18 cellular contexts compared by ENCODE assay signal in genomic region chr5:53631251-53631650, GRCh38.
DNase-seq lines count a peak whose midpoint lies in the region; ATAC-seq and TF ChIP-seq lines count a peak whose summit lies in the region.
"Had no signal": no experiment of that assay in that cellular context is flagged by ENCODE, and none has a peak within 500 bp of the region (broad histone marks: within the 10 kb centered on the region; RNA-seq: fewer than 3 reads in every experiment).

No MANE protein-coding gene starts in this region.

- H3K27ac Mint-ChIP-seq in chondrocyte (ENCODE audit: unreplicated experiment) = no peak overlapping the region
- H3K27ac Mint-ChIP-seq: B cell; CD4-positive, alpha-beta T cell; CD8-positive, alpha-beta T cell had no signal

- peaks cover 0 to 11% (median 3%) of the 10 kb centered on the region in 8 donors for H3K9me3 ChIP-seq in spleen
- H3K9me3 ChIP-seq: Caco-2 had no signal

- TF ChIP-seq CTCF in chondrocyte (IDR thresholded peaks at IDR 0.05) (no peak), spleen (IDR thresholded peaks at IDR 0.05 in 8 of 11, conservative IDR thresholded peaks at IDR 0.05 in 3 of 11) (no peak)

- intact Hi-C loops in spleen (cut with DNase I; ENCODE audit: low total_unique reads) = no loop called here

- H3K27me3 ChIP-seq in spleen (replicated peaks in 1 of 7) = no peaks in the 10 kb centered on the region
- H3K27me3 ChIP-seq: BLaER1 treated with 17β-estradiol and CSF1 and Interleukin-3, amounts not matched to agents 10 nM and 100 nM had no signal

- TF ChIP-seq POLR2A in spleen (IDR thresholded peaks at IDR 0.05) = no peak

- no peaks in the 10 kb centered on the region for H3K27me3 Mint-ChIP-seq in chondrocyte (ENCODE audit: low read depth)
- H3K27me3 Mint-ChIP-seq: B cell; CD4-positive, alpha-beta T cell had no signal

- H3K27ac ChIP-seq in spleen = no peak overlapping the region
- H3K27ac ChIP-seq: 22Rv1; A549; BLaER1 treated with 17β-estradiol and CSF1 and Interleukin-3, amounts not matched to agents 10 nM and 100 nM; C4-2B had no signal

- ATAC-seq in HG02571 (IDR thresholded peaks at IDR 0.05; ENCODE audit: unreplicated experiment) = no peak
- ATAC-seq: A549; CD8-positive, alpha-beta T cell had no signal

- peaks cover 12% of the 10 kb centered on the region for H3K36me3 Mint-ChIP-seq in chondrocyte (ENCODE audit: low read depth)

- H3K4me1 ChIP-seq in spleen = no peaks in the 10 kb centered on the region
- H3K4me1 ChIP-seq: A549; BLaER1 treated with 17β-estradiol and CSF1 and Interleukin-3, amounts not matched to agents 10 nM and 100 nM; Caco-2 had no signal

- peaks cover 30% of the 10 kb centered on the region for H3K9me3 Mint-ChIP-seq in chondrocyte (ENCODE audit: low read depth)
- H3K9me3 Mint-ChIP-seq: CD8-positive, alpha-beta T cell had no signal

- DNase-seq in NCI-H82 (lab: John Stamatoyannopoulos, UW) = peak; percentile 0
- DNase-seq in NCI-H82 treated with DMSO at 0.1 percent for 48 hours (lab: John Stamatoyannopoulos, UW; ENCODE audit: unreplicated experiment) = no peak
- DNase-seq in chondrocyte (ENCODE audit: low spot score) = peak; percentile 53
- DNase-seq in spleen = peak; percentile 41
- DNase-seq in activated effector memory CD4-positive, alpha-beta T cell treated with Interleukin-2 at 50 U/mL for 16 hours = no peak
- DNase-seq: AML-193; Caco-2; Calu3; CD4-positive, alpha-beta T cell; CD8-positive, alpha-beta T cell; DMS79 treated with DMSO at 0.1 percent for 48 hours; GF-D8 had no signal

- no peak overlapping the region for H3K4me3 ChIP-seq in spleen
- H3K4me3 ChIP-seq: A549; BLaER1 treated with 17β-estradiol and CSF1 and Interleukin-3, amounts not matched to agents 10 nM and 100 nM had no signal

- WGBS in spleen, 5 donors = 84 to 95% (median 89%) methylated on average over 2 to 6 of the region's 6 CpGs

- H3K4me3 Mint-ChIP-seq in chondrocyte (ENCODE audit: unreplicated experiment) = no peak overlapping the region
- H3K4me3 Mint-ChIP-seq: B cell; CD4-positive, alpha-beta T cell; CD8-positive, alpha-beta T cell had no signal

- peaks cover 0 to 24% (median 6%) of the 10 kb centered on the region in 6 donors for H3K36me3 ChIP-seq in spleen

- H3K4me1 Mint-ChIP-seq in chondrocyte (ENCODE audit: low read depth) = peaks cover 8% of the 10 kb centered on the region

Comparison
In these comparisons a context has a peak if more than half of its experiments do, and no peak if none do; other contexts are left out.
1. DNase-seq: peak in NCI-H82 (single experiment), chondrocyte (single experiment) and spleen (single experiment); none in NCI-H82 treated with DMSO at 0.1 percent for 48 hours (single experiment) and activated effector memory CD4-positive, alpha-beta T cell treated with Interleukin-2 at 50 U/mL for 16 hours (single experiment).